7 cellular contexts compared by ENCODE assay signal in genomic region chr20:5503552-5503951, GRCh38.
DNase-seq lines count a peak whose midpoint lies in the region; ATAC-seq and TF ChIP-seq lines count a peak whose summit lies in the region.
"Not testable (repeated sequence)": the region's sequence is repeated elsewhere in the genome, so short reads cannot be mapped to it uniquely, and the experiment has no call there.

No MANE protein-coding gene starts in this region.

- not testable (repeated sequence) for DNase-seq in activated naive CD8-positive, alpha-beta T cell treated with anti-CD3 and anti-CD28 coated beads, Interleukin-2, amount 10 ng/mL, durations not matched to agents 7 days and 5 days; colonic mucosa; foreskin fibroblast; left lung; psoas muscle; suprapubic skin (ENCODE audit: low spot score in 2 of 2)

- not testable (repeated sequence) for H3K36me3 ChIP-seq in ES-I3 (ENCODE audit: insufficient read depth, low read length); colonic mucosa; left lung; psoas muscle (ENCODE audit: insufficient read depth in 1 of 2, low read depth in 1 of 2); suprapubic skin

- H3K27me3 ChIP-seq in colonic mucosa; left lung; psoas muscle (ENCODE audit: insufficient read depth in 3 of 3, low read length in 2 of 3); suprapubic skin: not testable (repeated sequence)

- H3K4me1 Mint-ChIP-seq in activated naive CD8-positive, alpha-beta T cell treated with anti-CD3 and anti-CD28 coated beads, Interleukin-2, amount 10 ng/mL, durations not matched to agents 7 days and 5 days = not testable (repeated sequence)

- POLR2A ChIA-PET in activated naive CD8-positive, alpha-beta T cell treated with anti-CD3 and anti-CD28 coated beads, Interleukin-2, amount 10 ng/mL, durations not matched to agents 7 days and 5 days (lab: Charles Lee) = not testable (repeated sequence)

- peak overlapping the region; percentile 73 for H3K4me3 Mint-ChIP-seq in activated naive CD8-positive, alpha-beta T cell treated with anti-CD3 and anti-CD28 coated beads, Interleukin-2, amount 10 ng/mL, durations not matched to agents 7 days and 5 days

- H3K27ac ChIP-seq in colonic mucosa, left lung, psoas muscle, suprapubic skin: not testable (repeated sequence)

- H3K4me1 ChIP-seq in ES-I3 (ENCODE audit: insufficient read depth, low read length); colonic mucosa; left lung; psoas muscle; suprapubic skin: not testable (repeated sequence)

- TF ChIP-seq POLR2A in suprapubic skin (IDR thresholded peaks at IDR 0.05) = not testable (repeated sequence)

- H3K9me3 ChIP-seq in ES-I3 (ENCODE audit: control insufficient read depth, insufficient read depth, low read length); colonic mucosa; left lung; psoas muscle; suprapubic skin: not testable (repeated sequence)

- 6 to 27% methylated on average over 2 to 4 of the region's 11 CpGs; no CpG with 5 or more reads in 1 of the 3 donors for WGBS in psoas muscle, 3 donors
- WGBS in suprapubic skin = no CpG with 5 or more reads among the region's 11 CpGs

- not testable (repeated sequence) for TF ChIP-seq CTCF in colonic mucosa (IDR thresholded peaks at IDR 0.05); foreskin fibroblast (IDR thresholded peaks at IDR 0.05; ENCODE audit: low read depth, low read length); left lung (IDR thresholded peaks at IDR 0.05); psoas muscle (IDR thresholded peaks at IDR 0.05); suprapubic skin (IDR thresholded peaks at IDR 0.05)

- H3K9ac ChIP-seq in ES-I3 (ENCODE audit: low read depth, low read length) = peak overlapping the region; percentile 97; the same call in 1 of the 2 replicates
- H3K9ac ChIP-seq in colonic mucosa (ENCODE audit: low read depth in 2 of 2, low read length in 2 of 2) = not testable (repeated sequence)

- intact Hi-C loops in colonic mucosa (cut with DNase I); left lung (cut with DNase I); psoas muscle (cut with DNase I): not testable (repeated sequence)

- not testable (repeated sequence) for H3K27me3 Mint-ChIP-seq in activated naive CD8-positive, alpha-beta T cell treated with anti-CD3 and anti-CD28 coated beads, Interleukin-2, amount 10 ng/mL, durations not matched to agents 7 days and 5 days

- not testable (repeated sequence) for ATAC-seq in activated naive CD8-positive, alpha-beta T cell treated with anti-CD3 and anti-CD28 coated beads, Interleukin-2, amount 10 ng/mL, durations not matched to agents 7 days and 5 days (ENCODE audit: low read depth)
- peak; percentile 52 for ATAC-seq in left lung
- ATAC-seq in psoas muscle = peak in 2 of 4 donors; percentile 22 to 41

- H3K4me3 ChIP-seq in colonic mucosa = peak overlapping the region; percentile 48
- peak overlapping the region; percentile 66 to 69 for H3K4me3 ChIP-seq in foreskin fibroblast (ENCODE audit: low read depth in 1 of 2, low read length in 2 of 2)
- peak overlapping the region; percentile 42 to 64 for H3K4me3 ChIP-seq in left lung
- peak overlapping the region; percentile 68 for H3K4me3 ChIP-seq in psoas muscle
- peak overlapping the region; percentile 60 for H3K4me3 ChIP-seq in suprapubic skin

- TF ChIP-seq EP300 in suprapubic skin (IDR thresholded peaks at IDR 0.05) = not testable (repeated sequence)

- not testable (repeated sequence) for H3K36me3 Mint-ChIP-seq in activated naive CD8-positive, alpha-beta T cell treated with anti-CD3 and anti-CD28 coated beads, Interleukin-2, amount 10 ng/mL, durations not matched to agents 7 days and 5 days

- not testable (repeated sequence) for H3K9me3 Mint-ChIP-seq in activated naive CD8-positive, alpha-beta T cell treated with anti-CD3 and anti-CD28 coated beads, Interleukin-2, amount 10 ng/mL, durations not matched to agents 7 days and 5 days

- not testable (repeated sequence) for H3K27ac Mint-ChIP-seq in activated naive CD8-positive, alpha-beta T cell treated with anti-CD3 and anti-CD28 coated beads, Interleukin-2, amount 10 ng/mL, durations not matched to agents 7 days and 5 days
